In the genomic region with DNA sequence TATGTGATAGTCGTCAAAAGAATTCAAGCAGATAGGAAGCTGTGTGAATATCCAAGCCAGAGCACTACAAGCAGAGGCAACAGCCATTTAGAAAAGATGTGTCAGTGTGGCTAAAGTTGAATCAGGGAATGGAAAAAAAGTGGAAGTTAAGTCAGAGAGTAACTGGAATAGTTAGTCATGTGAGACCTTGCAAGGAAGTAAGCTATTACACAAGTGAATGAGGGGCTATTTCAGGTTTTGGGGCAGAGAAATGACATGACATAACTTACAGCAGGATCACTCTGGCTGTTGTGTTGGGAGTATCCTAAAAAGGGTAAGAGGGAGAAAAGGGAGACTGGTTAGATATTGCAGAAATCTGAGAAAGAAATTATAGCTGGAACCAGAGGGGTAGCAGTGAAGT, we compare ENCODE assay signal across 25 cellular contexts.
"Had no signal": no experiment of that assay in that cellular context is flagged by ENCODE, and none has a peak within 500 bp of the region (broad histone marks: within the 10 kb centered on the region; RNA-seq: fewer than 3 reads in every experiment).

No MANE protein-coding gene starts in this region.

- H3K27me3 ChIP-seq: body of pancreas, esophagus squamous epithelium, foreskin keratinocyte, tibial nerve, vagina had no signal

- H3K4me1 ChIP-seq: body of pancreas, esophagus squamous epithelium, foreskin keratinocyte, tibial nerve, vagina had no signal

- H3K9me3 ChIP-seq: body of pancreas, esophagus squamous epithelium, tibial nerve, vagina had no signal

- H3K36me3 ChIP-seq: esophagus squamous epithelium, tibial nerve, vagina had no signal

- H3K27ac ChIP-seq: body of pancreas, coronary artery, esophagus squamous epithelium, foreskin keratinocyte, tibial nerve, vagina had no signal

- ATAC-seq: activated naive CD4-positive, alpha-beta T cell treated with anti-CD3 and anti-CD28 coated beads, Interleukin-2, amount 50 U/mL, for 72 hours; activated T-cell treated with anti-CD3 and anti-CD28 coated beads, Interleukin-2, amount 50 U/mL, for 72 hours; body of pancreas; foreskin keratinocyte; left ventricle myocardium superior; natural killer cell treated with Interleukin-12 subunit alpha and Interleukin-12 subunit beta and Interleukin-15 and Interleukin-18, amount 100 ng/mL, for 72 hours; right cardiac atrium; WTC11 had no signal

- H3K4me3 ChIP-seq: body of pancreas, coronary artery, esophagus squamous epithelium, tibial nerve, vagina had no signal

- DNase-seq: activated CD4-positive, alpha-beta T cell treated with anti-CD3 and anti-CD28 coated beads, Interleukin-2, amount 10 ng/mL, durations not matched to agents 24 days and 14 days; activated CD8-positive, alpha-beta memory T cell treated with anti-CD3 and anti-CD28 coated beads, Interleukin-2, amount 50 U/mL, for 48 hours; activated gamma-delta T cell; activated T-cell treated with anti-CD3 and anti-CD28 coated beads, Interleukin-2, amount 50 U/mL, for 72 hours; amygdala; body of pancreas; central memory CD4-positive, alpha-beta T cell; effector CD4-positive, alpha-beta T cell; esophagus squamous epithelium; kidney glomerular epithelial cell; left ventricle myocardium superior; mesendoderm; right cardiac atrium; small intestine; stimulated activated CD4-positive, alpha-beta T cell treated with anti-CD3 and anti-CD28 coated beads, Interleukin-4, amount 100 ng/mL, for 24 hours; stimulated activated CD8-positive, alpha-beta memory T cell treated with anti-CD3 and anti-CD28 coated beads, Interleukin-4, amount 100 ng/mL, for 48 hours; stimulated activated naive CD4-positive, alpha-beta T cell treated with Interleukin-2 at 50 U/mL for 16 hours; substantia nigra had no signal
